ENCODE assay signal across 15 cellular contexts in the genomic region with DNA sequence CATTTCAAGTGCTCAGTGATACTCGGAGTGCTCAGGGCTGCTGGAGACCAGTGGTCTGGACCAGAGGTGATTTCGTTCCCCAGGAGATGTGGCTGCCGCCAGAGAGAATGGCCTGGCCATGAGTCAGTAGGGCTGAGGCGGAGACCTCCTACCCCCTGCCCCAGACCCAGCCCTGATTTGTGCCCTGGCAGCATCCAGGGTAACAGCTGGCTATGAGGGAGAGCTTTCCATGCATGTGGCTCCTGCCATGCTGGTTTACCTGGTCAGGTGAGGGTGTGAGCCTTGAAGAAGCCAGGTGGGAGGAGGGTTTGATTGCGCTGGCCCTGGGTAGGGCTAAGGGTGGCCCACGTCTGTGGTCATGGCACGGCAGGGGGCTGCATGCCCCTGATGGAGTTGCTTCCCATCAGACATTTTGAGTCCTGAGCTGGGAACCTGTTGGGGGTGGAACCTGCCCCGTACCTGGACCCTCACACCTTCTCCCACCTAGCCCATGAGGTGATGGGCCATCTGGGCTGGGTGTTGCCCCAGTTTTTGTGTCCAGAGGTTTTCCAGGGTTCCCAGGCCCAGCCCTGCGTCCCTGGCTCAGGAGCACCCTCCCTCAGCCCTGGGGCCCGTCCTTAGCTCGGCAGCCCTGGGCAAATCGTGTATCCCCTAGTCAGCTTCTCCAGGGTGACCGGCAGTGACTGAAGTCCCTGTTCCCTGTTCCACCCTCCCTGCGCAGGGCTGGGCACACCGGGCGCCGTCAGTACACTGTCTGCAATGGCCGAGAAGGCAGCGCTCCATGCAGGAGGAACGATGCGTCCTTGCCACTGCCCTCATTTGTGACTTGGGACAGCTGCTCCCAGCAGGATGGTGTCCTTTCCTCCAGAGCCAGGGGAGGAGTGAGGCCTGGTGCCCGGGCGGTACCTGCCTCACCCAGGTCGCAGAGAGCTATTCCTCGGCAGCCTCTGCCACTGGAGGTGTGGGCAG. TPM values are rescaled to one million over a fixed set of nuclear protein-coding genes. Genes with fewer than 3 reads are reported as not detected.
DNase-seq lines count a peak whose midpoint lies in the region; ATAC-seq and TF ChIP-seq lines count a peak whose summit lies in the region.
"Had no signal": no experiment of that assay in that cellular context is flagged by ENCODE, and none has a peak within 500 bp of the region (broad histone marks: within the 10 kb centered on the region; RNA-seq: fewer than 3 reads in every experiment).

No MANE protein-coding gene starts in this region.

- TF ChIP-seq CTCF in fibroblast of lung (conservative IDR thresholded peaks at IDR 0.05 in 1 of 2, IDR thresholded peaks at IDR 0.05 in 1 of 2; ENCODE audit: low read depth in 1 of 2, low read length in 2 of 2): no peak

- no peak overlapping the region for H2AFZ ChIP-seq in fibroblast of lung (ENCODE audit: low read length)
- H2AFZ ChIP-seq: hepatocyte had no signal

- H3K9me3 ChIP-seq in SJSA1 (replicated peaks) (no peaks in the 10 kb centered on the region), fibroblast of lung (ENCODE audit: control insufficient read depth, insufficient read depth, low read depth, low read length) (no peaks in the 10 kb centered on the region), skeletal muscle satellite cell (replicated peaks; ENCODE audit: low read length) (no peaks in the 10 kb centered on the region)
- H3K9me3 ChIP-seq: left lung had no signal

- H3K4me2 ChIP-seq in fibroblast of lung (ENCODE audit: extremely low read depth, insufficient read depth, low read length) (no peak overlapping the region), skeletal muscle satellite cell (ENCODE audit: low read length) (peak overlapping the region; percentile 42)
- H3K4me2 ChIP-seq: hepatocyte had no signal

- H3K79me2 ChIP-seq in fibroblast of lung (ENCODE audit: control insufficient read depth, insufficient read depth, low read length): no peaks in the 10 kb centered on the region
- H3K79me2 ChIP-seq: hepatocyte had no signal

- H3K4me1 ChIP-seq in SJSA1 (replicated peaks): peaks cover 47% of the 10 kb centered on the region
- peaks cover 16% of the 10 kb centered on the region for H3K4me1 ChIP-seq in fibroblast of lung (ENCODE audit: control insufficient read depth, extremely low read depth, insufficient read depth, low read length)
- H3K4me1 ChIP-seq in skeletal muscle satellite cell (ENCODE audit: control insufficient read depth, insufficient read depth, low read length): peaks cover 38% of the 10 kb centered on the region

- H3K4me3 ChIP-seq in SJSA1 (no peak overlapping the region), fibroblast of lung (replicated peaks in 1 of 4; ENCODE audit: control extremely low read depth in 1 of 4, insufficient read depth in 1 of 4, low read depth in 3 of 4, low read length in 4 of 4) (no peak overlapping the region), skeletal muscle satellite cell (ENCODE audit: low read length) (peak overlapping the region; percentile 20)
- H3K4me3 ChIP-seq: hepatocyte, left lung had no signal

- H3K27ac ChIP-seq in SJSA1 (peak overlapping the region; percentile 29), fibroblast of lung (ENCODE audit: insufficient read depth, low read length) (no peak overlapping the region)
- H3K27ac ChIP-seq: hepatocyte, left lung, WERI-Rb-1 had no signal

- H3K27me3 ChIP-seq in SJSA1 (replicated peaks) (no peaks in the 10 kb centered on the region), fibroblast of lung (ENCODE audit: control insufficient read depth, insufficient read depth, low read length) (no peaks in the 10 kb centered on the region), skeletal muscle satellite cell (ENCODE audit: control insufficient read depth, insufficient read depth, low read length) (no peaks in the 10 kb centered on the region)
- H3K27me3 ChIP-seq: hepatocyte, left lung had no signal

- no peaks in the 10 kb centered on the region for H4K20me1 ChIP-seq in fibroblast of lung (ENCODE audit: control insufficient read depth, extremely low read depth, insufficient read depth, low read length)

- ATAC-seq in HG02571 (IDR thresholded peaks at IDR 0.05; ENCODE audit: unreplicated experiment) (no peak), GM21390 (IDR thresholded peaks at IDR 0.05; ENCODE audit: unreplicated experiment) (no peak)

- DNase-seq in EL (peak; percentile 43), SJSA1 (ENCODE audit: low read depth in 1 of 2, low spot score in 2 of 2) (peak in 1 of 2 experiments; percentile 83), fibroblast of lung (ENCODE audit: low read depth in 2 of 2) (peak in 1 of 2 donors; percentile 43), HuH-7 (ENCODE audit: low spot score) (no peak), germinal center (ENCODE audit: low spot score) (no peak)
- DNase-seq: activated naive CD8-positive, alpha-beta T cell treated with anti-CD3 and anti-CD28 coated beads, Interleukin-2, amount 10 ng/mL, durations not matched to agents 7 days and 5 days; H9; KG1; WERI-Rb-1 had no signal

- H3K36me3 ChIP-seq in SJSA1: no peaks in the 10 kb centered on the region
- no peaks in the 10 kb centered on the region for H3K36me3 ChIP-seq in fibroblast of lung (ENCODE audit: control insufficient read depth, insufficient read depth, low read length)
- H3K36me3 ChIP-seq in skeletal muscle satellite cell (ENCODE audit: insufficient read depth, low read length): no peaks in the 10 kb centered on the region
- H3K36me3 ChIP-seq: left lung had no signal

- peak overlapping the region; percentile 17 for H3K9ac ChIP-seq in fibroblast of lung (ENCODE audit: insufficient read depth, low read length)
- peak overlapping the region; percentile 30 for H3K9ac ChIP-seq in skeletal muscle satellite cell (ENCODE audit: low read depth, low read length)

RNA-seq across cellular contexts. Expression of a gene that starts 9.0 kb away (rescaled TPM):
- total RNA-seq in SJSA1 (2014; rRNA removed; shearing (Covaris generic)): 26.0 and 33.7 TPM in 2 replicates
- 41.3 and 64.9 TPM in 2 replicates for total RNA-seq in fibroblast of lung
- 112 and 139 TPM in 2 replicates for polyA plus RNA-seq in fibroblast of lung
- 97.6 and 104 TPM in 2 replicates for polyA plus RNA-seq in fibroblast of lung (2012)
- 201 and 240 TPM in 2 replicates for polyA minus RNA-seq in fibroblast of lung (ENCODE audit: low replicate concordance)
- 51.3 and 52.7 TPM in 2 replicates for total RNA-seq in skeletal muscle satellite cell (2012; rRNA removed)

RNA-seq across cellular contexts. Expression of a gene that starts 34.9 kb away (rescaled TPM):
- not detected in 2 replicates for total RNA-seq in SJSA1 (2014; rRNA removed; shearing (Covaris generic))
- total RNA-seq in fibroblast of lung: under 0.01 and 0.17 TPM in 2 replicates
- not detected in 2 replicates for polyA plus RNA-seq in fibroblast of lung
- polyA plus RNA-seq in fibroblast of lung (2012): 0.10 TPM in 1 of 2 replicates, not detected in the other
- polyA minus RNA-seq in fibroblast of lung (ENCODE audit: low replicate concordance): 0.47 TPM in 1 of 2 replicates, not detected in the other
- 0.51 and 1.3 TPM in 2 replicates for total RNA-seq in skeletal muscle satellite cell (2012; rRNA removed)
- polyA plus RNA-seq: neural cell had no signal

RNA-seq across cellular contexts. Expression of a gene that starts 51.0 kb away (rescaled TPM):
- 5.3 and 6.3 TPM in 2 replicates for total RNA-seq in SJSA1 (2014; rRNA removed; shearing (Covaris generic))
- 17.3 and 31.1 TPM in 2 replicates for total RNA-seq in fibroblast of lung
- 17.5 and 21.0 TPM in 2 replicates for polyA plus RNA-seq in fibroblast of lung
- 35.7 and 37.2 TPM in 2 replicates for polyA plus RNA-seq in fibroblast of lung (2012)
- 80.7 and 91.7 TPM in 2 replicates for polyA minus RNA-seq in fibroblast of lung (ENCODE audit: low replicate concordance)
- 5.9 and 7.9 TPM in 2 replicates for total RNA-seq in skeletal muscle satellite cell (2012; rRNA removed)
- polyA plus RNA-seq: neural cell had no signal

RNA-seq across cellular contexts. Expression of a gene that starts 53.7 kb away (rescaled TPM):
- total RNA-seq in SJSA1 (2014; rRNA removed; shearing (Covaris generic)): 149 and 249 TPM in 2 replicates
- total RNA-seq in fibroblast of lung: 99.4 and 107 TPM in 2 replicates
- polyA plus RNA-seq in fibroblast of lung: 36.0 and 71.0 TPM in 2 replicates
- polyA plus RNA-seq in fibroblast of lung (2012): 114 and 177 TPM in 2 replicates
- 65.0 and 109 TPM in 2 replicates for polyA minus RNA-seq in fibroblast of lung (ENCODE audit: low replicate concordance)
- total RNA-seq in skeletal muscle satellite cell (2012; rRNA removed): 265 and 305 TPM in 2 replicates
